Comparison of ENCODE assay signal across 1 cellular context in genomic region chr5:45692481-45692880, GRCh38.
TF ChIP-seq lines count a peak whose summit lies in the region.

No MANE protein-coding gene starts in this region.

TF ChIP-seq in WTC11, 78 proteins besides CTCF, POLR2A, EP300 and RAD21 (continued from another document):
- TF ChIP-seq PRDM15 (CRISPR knock-in tag; IDR thresholded peaks at IDR 0.05): no peak
- TF ChIP-seq E2F1 (CRISPR knock-in tag; IDR thresholded peaks at IDR 0.05): no peak
- TF ChIP-seq NFATC4 (CRISPR knock-in tag; IDR thresholded peaks at IDR 0.05): no peak
- no peak for TF ChIP-seq SP1 (CRISPR knock-in tag; conservative IDR thresholded peaks at IDR 0.05)
- no peak for TF ChIP-seq ZNF425 (CRISPR knock-in tag; conservative IDR thresholded peaks at IDR 0.05)
